ENCODE assay signal across 7 cellular contexts in the genomic region with DNA sequence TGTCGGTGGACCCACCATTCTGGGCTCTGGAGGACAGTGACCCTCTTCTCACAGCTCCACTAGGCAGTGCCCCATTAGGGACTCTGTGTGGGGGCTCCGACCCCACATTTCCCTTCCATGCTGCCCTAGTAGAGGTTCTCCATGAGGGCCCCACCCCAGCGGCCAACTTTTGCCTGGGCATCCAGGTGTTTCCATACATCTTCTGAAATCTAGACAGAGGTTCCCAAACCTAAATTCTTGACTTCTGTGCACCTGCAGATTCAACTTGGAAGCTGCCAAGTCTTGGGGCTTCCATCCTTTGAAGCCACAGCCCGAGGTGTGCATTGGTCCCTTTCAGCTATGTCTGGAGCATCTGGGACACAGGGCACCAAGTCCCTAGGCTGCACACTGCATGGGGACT. TPM values are rescaled to one million over a fixed set of nuclear protein-coding genes. Genes with fewer than 3 reads are reported as not detected.
"Had no signal": no experiment of that assay in that cellular context is flagged by ENCODE, and none has a peak within 500 bp of the region (broad histone marks: within the 10 kb centered on the region; RNA-seq: fewer than 3 reads in every experiment).

No MANE protein-coding gene starts in this region.

RNA-seq across cellular contexts. Expression of gene HTR3B, which starts 25.1 kb away (rescaled TPM):
- total RNA-seq: GM23248, GM23338, H1, H4, H7, H9, HFFc6 had no signal
- polyA plus RNA-seq: GM23248, GM23338, H1 had no signal
